ENCODE assay signal across 1 cellular context in genomic region chr1:156504062-156504813, GRCh38.
TF ChIP-seq lines count a peak whose summit lies in the region.

No MANE protein-coding gene starts in this region.

TF ChIP-seq in HCT116, 20 proteins besides CTCF, POLR2A, EP300 and RAD21 (continued from another document):
- TF ChIP-seq ATF3 (IDR thresholded peaks at IDR 0.05): no peak
- TF ChIP-seq, protein P1, sequence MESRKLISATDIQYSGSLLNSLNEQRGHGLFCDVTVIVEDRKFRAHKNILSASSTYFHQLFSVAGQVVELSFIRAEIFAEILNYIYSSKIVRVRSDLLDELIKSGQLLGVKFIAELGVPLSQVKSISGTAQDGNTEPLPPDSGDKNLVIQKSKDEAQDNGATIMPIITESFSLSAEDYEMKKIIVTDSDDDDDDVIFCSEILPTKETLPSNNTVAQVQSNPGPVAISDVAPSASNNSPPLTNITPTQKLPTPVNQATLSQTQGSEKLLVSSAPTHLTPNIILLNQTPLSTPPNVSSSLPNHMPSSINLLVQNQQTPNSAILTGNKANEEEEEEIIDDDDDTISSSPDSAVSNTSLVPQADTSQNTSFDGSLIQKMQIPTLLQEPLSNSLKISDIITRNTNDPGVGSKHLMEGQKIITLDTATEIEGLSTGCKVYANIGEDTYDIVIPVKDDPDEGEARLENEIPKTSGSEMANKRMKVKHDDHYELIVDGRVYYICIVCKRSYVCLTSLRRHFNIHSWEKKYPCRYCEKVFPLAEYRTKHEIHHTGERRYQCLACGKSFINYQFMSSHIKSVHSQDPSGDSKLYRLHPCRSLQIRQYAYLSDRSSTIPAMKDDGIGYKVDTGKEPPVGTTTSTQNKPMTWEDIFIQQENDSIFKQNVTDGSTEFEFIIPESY (IDR thresholded peaks at IDR 0.05; ENCODE audit: extremely low read depth, insufficient replicate concordance, low read length): no peak
- no peak for TF ChIP-seq EGR1 (IDR thresholded peaks at IDR 0.05; ENCODE audit: low read depth)
